8 cellular contexts compared by ENCODE assay signal in the genomic region with DNA sequence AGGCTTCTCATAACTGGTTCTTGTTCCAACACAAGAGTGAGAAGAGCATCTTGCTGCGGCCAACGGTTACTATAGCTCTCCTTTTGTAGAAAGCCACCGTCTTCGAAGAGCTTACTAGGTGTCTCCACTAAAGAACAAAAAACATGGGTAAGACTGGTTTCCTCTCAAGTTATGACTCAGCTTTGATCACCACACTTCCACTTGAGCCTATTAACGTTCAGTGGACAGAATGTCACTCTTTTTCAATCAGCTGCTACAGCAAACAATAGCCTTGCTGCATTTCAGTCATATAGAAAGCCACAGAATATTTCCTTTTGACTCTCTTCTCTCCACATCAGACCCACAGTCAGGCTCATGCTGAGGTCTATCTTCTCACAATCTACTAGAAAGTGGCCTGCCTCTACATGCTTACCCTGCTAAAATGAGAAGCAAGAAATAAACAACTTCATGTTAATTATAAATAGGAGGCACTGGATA.
A peak's percentile ranks its signal among the peaks of the same experiment; 100 is the strongest.
DNase-seq lines count a peak whose midpoint lies in the region; ATAC-seq and FAIRE-seq lines count a peak whose summit lies in the region.

No MANE protein-coding gene starts in this region.

- H3K36me3 ChIP-seq in effector memory CD4-positive, alpha-beta T cell (ENCODE audit: control insufficient read depth, insufficient read depth, low read length), result no peaks in the 10 kb centered on the region

- H3K4me3 ChIP-seq in effector memory CD4-positive, alpha-beta T cell (ENCODE audit: insufficient read depth, low read depth, low read length, poor library complexity, severe bottlenecking), result no peak overlapping the region

- H3K9me3 ChIP-seq in effector memory CD4-positive, alpha-beta T cell (ENCODE audit: control insufficient read depth, low read length), result no peaks in the 10 kb centered on the region

- peak; percentile 100 for FAIRE-seq in GM18507 (lab: Jason Lieb, UNC)

- DNase-seq in GM18507 (ENCODE audit: extremely low spot score, insufficient read length, low read depth), result peak; percentile 46
- DNase-seq in LHCN-M2 (ENCODE audit: low read depth), result peak; percentile 61
- DNase-seq in effector memory CD4-positive, alpha-beta T cell, result peak in 2 of 3 donors; percentile 4 to 8
- DNase-seq in NCI-H1930 (lab: John Stamatoyannopoulos, UW), result no peak
- DNase-seq in DMS79 treated with DMSO at 0.1 percent for 48 hours (lab: John Stamatoyannopoulos, UW), result no peak
- no peak for DNase-seq in NAMALWA (ENCODE audit: low spot score)
- no peak for DNase-seq in HUDEP-2 (lab: John Stamatoyannopoulos, UW; ENCODE audit: unreplicated experiment in 76 of 76)

- no peak overlapping the region for H3K27ac ChIP-seq in effector memory CD4-positive, alpha-beta T cell (ENCODE audit: insufficient read depth, low read length, poor library complexity, severe bottlenecking)

- peaks cover 4% of the 10 kb centered on the region for H3K4me1 ChIP-seq in effector memory CD4-positive, alpha-beta T cell (ENCODE audit: control insufficient read depth, insufficient read depth, low read length, poor library complexity, severe bottlenecking)

- peak; percentile 95 for ATAC-seq in GM21528 (IDR thresholded peaks at IDR 0.05; ENCODE audit: low FRiP score, unreplicated experiment)

- no peaks in the 10 kb centered on the region for H3K27me3 ChIP-seq in effector memory CD4-positive, alpha-beta T cell (replicated peaks; ENCODE audit: control insufficient read depth, insufficient read depth, low read length, poor library complexity, severe bottlenecking)

Comparison
In these comparisons a context has a peak if more than half of its experiments do, and no peak if none do; other contexts are left out.
1. DNase-seq: peak in GM18507 (single experiment), LHCN-M2 (single experiment) and effector memory CD4-positive, alpha-beta T cell (2 of 3); none in NCI-H1930 (0 of 2), DMS79 treated with DMSO at 0.1 percent for 48 hours (single experiment), NAMALWA (single experiment) and HUDEP-2 (0 of 76).